ENCODE assay signal across 8 cellular contexts in genomic region chr12:64088431-64089349, GRCh38.
A peak's percentile ranks its signal among the peaks of the same experiment; 100 is the strongest.
DNase-seq lines count a peak whose midpoint lies in the region; ATAC-seq and TF ChIP-seq lines count a peak whose summit lies in the region.

No MANE protein-coding gene starts in this region.

- no peaks in the 10 kb centered on the region for H3F3A ChIP-seq in smooth muscle cell (ENCODE audit: low read depth)

- TF ChIP-seq CTCF in BE2C (IDR thresholded peaks at IDR 0.05; ENCODE audit: low read depth, low read length) (no peak), adrenal gland (IDR thresholded peaks at IDR 0.05) (no peak), hepatocyte (IDR thresholded peaks at IDR 0.05; ENCODE audit: poor library complexity) (no peak), smooth muscle cell (IDR thresholded peaks at IDR 0.05; ENCODE audit: borderline replicate concordance, insufficient read depth, poor library complexity, severe bottlenecking) (no peak)

- CTCF ChIA-PET in activated naive CD4-positive, alpha-beta T cell treated with anti-CD3 and anti-CD28 coated beads for 36 hours (lab: Charles Lee): interaction anchor here (0.6 kb wide), 1 partner anchor 24 kb away, joined by 3 read pairs; no protein-coding TSS in a partner anchor

- no peaks in the 10 kb centered on the region for H3K9me2 ChIP-seq in hepatocyte (replicated peaks; ENCODE audit: insufficient read depth)

- no peaks in the 10 kb centered on the region for H4K20me1 ChIP-seq in hepatocyte (ENCODE audit: insufficient read depth, poor library complexity, severe bottlenecking)
- H4K20me1 ChIP-seq in smooth muscle cell (ENCODE audit: low read depth): no peaks in the 10 kb centered on the region

- H3K9me3 ChIP-seq in BE2C: no peaks in the 10 kb centered on the region
- H3K9me3 ChIP-seq in adrenal gland (replicated peaks in 1 of 3): no peaks in the 10 kb centered on the region
- H3K9me3 ChIP-seq in hepatocyte (ENCODE audit: low read depth): no peaks in the 10 kb centered on the region
- H3K9me3 ChIP-seq in smooth muscle cell (replicated peaks; ENCODE audit: low read depth): no peaks in the 10 kb centered on the region
- H3K9me3 ChIP-seq in effector memory CD4-positive, alpha-beta T cell (ENCODE audit: control insufficient read depth, low read length): no peaks in the 10 kb centered on the region

- H3K9ac ChIP-seq in smooth muscle cell (ENCODE audit: low read depth): no peak overlapping the region

- H2AFZ ChIP-seq in hepatocyte (no peak overlapping the region), smooth muscle cell (ENCODE audit: low read depth) (no peak overlapping the region)

- H3K27ac Mint-ChIP-seq in activated naive CD4-positive, alpha-beta T cell treated with anti-CD3 and anti-CD28 coated beads for 36 hours: no peak overlapping the region

- peaks cover 2% of the 10 kb centered on the region for H3K27me3 Mint-ChIP-seq in activated naive CD4-positive, alpha-beta T cell treated with anti-CD3 and anti-CD28 coated beads for 36 hours (ENCODE audit: low read depth)

- H3K79me2 ChIP-seq in hepatocyte (no peaks in the 10 kb centered on the region), smooth muscle cell (ENCODE audit: low read depth) (no peaks in the 10 kb centered on the region)

- ATAC-seq in HG03025 (IDR thresholded peaks at IDR 0.05; ENCODE audit: low FRiP score, unreplicated experiment): no peak

- intact Hi-C loops in adrenal gland (cut with DNase I): loop anchor here in 1 of 2 donors (10.0 kb wide), 1 partner anchor 166 kb away; no protein-coding TSS in a partner anchor
- intact Hi-C loops in activated naive CD4-positive, alpha-beta T cell treated with anti-CD3 and anti-CD28 coated beads for 36 hours (cut with micrococcal nuclease): no loop called here

- H3K36me3 Mint-ChIP-seq in activated naive CD4-positive, alpha-beta T cell treated with anti-CD3 and anti-CD28 coated beads for 36 hours (ENCODE audit: low read depth): no peaks in the 10 kb centered on the region

- WGBS in adrenal gland, 4 donors: 20 to 25% (median 22%) methylated on average over 12 of the region's 12 CpGs
- 81% methylated on average over 12 of the region's 12 CpGs for WGBS in hepatocyte (ENCODE audit: low lambda C conversion rate, missing lambda C conversion rate)
- WGBS in smooth muscle cell (ENCODE audit: low lambda C conversion rate): 57% methylated on average over 12 of the region's 12 CpGs

- no peaks in the 10 kb centered on the region for H3K4me1 Mint-ChIP-seq in activated naive CD4-positive, alpha-beta T cell treated with anti-CD3 and anti-CD28 coated beads for 36 hours (ENCODE audit: low read depth)

- DNase-seq in BE2C (peak; percentile 77), M059J (ENCODE audit: low read depth) (peak; percentile 97), adrenal gland (peak; percentile 77 to 96 (median 89)), hepatocyte (ENCODE audit: low spot score) (peak; percentile 80), smooth muscle cell (lab: John Stamatoyannopoulos, UW; ENCODE audit: unreplicated experiment) (no peak)
- DNase-seq in activated naive CD4-positive, alpha-beta T cell treated with anti-CD3 and anti-CD28 coated beads for 36 hours: no peak
- no peak for DNase-seq in effector memory CD4-positive, alpha-beta T cell

- no peak overlapping the region for H3K4me3 Mint-ChIP-seq in activated naive CD4-positive, alpha-beta T cell treated with anti-CD3 and anti-CD28 coated beads for 36 hours

- no peak overlapping the region for H3K4me2 ChIP-seq in hepatocyte
- H3K4me2 ChIP-seq in smooth muscle cell: peak overlapping the region; percentile 42

- H3K4me1 ChIP-seq in BE2C (peaks cover 53% of the 10 kb centered on the region), adrenal gland (replicated peaks in 1 of 2) (peaks cover 9 to 47% of the 10 kb centered on the region in 2 donors), hepatocyte (ENCODE audit: insufficient read depth) (no peaks in the 10 kb centered on the region), smooth muscle cell (ENCODE audit: low read depth) (no peaks in the 10 kb centered on the region)
- H3K4me1 ChIP-seq in effector memory CD4-positive, alpha-beta T cell (ENCODE audit: control insufficient read depth, insufficient read depth, low read length, poor library complexity, severe bottlenecking): no peaks in the 10 kb centered on the region

- H3K36me3 ChIP-seq in BE2C (peaks cover 4% of the 10 kb centered on the region; the same call in 1 of the 2 replicates), adrenal gland (replicated peaks in 1 of 2) (no peaks in the 10 kb centered on the region), hepatocyte (replicated peaks; ENCODE audit: insufficient read depth, low read depth) (no peaks in the 10 kb centered on the region), smooth muscle cell (ENCODE audit: low read depth) (no peaks in the 10 kb centered on the region)
- H3K36me3 ChIP-seq in effector memory CD4-positive, alpha-beta T cell (ENCODE audit: control insufficient read depth, insufficient read depth, low read length): no peaks in the 10 kb centered on the region

- H3K27ac ChIP-seq in adrenal gland (peak overlapping the region; percentile 78 to 97 (median 88)), hepatocyte (peak overlapping the region; percentile 61), smooth muscle cell (ENCODE audit: low read depth) (peak overlapping the region; percentile 78)
- H3K27ac ChIP-seq in effector memory CD4-positive, alpha-beta T cell (ENCODE audit: insufficient read depth, low read length, poor library complexity, severe bottlenecking): no peak overlapping the region

- TF ChIP-seq POLR2A in adrenal gland (IDR thresholded peaks at IDR 0.05): peak in 1 of 2 donors; percentile 72

- no peaks in the 10 kb centered on the region for H3K9me3 Mint-ChIP-seq in activated naive CD4-positive, alpha-beta T cell treated with anti-CD3 and anti-CD28 coated beads for 36 hours

- H3K4me3 ChIP-seq in BE2C (ENCODE audit: low read depth, low read length) (peak overlapping the region; percentile 33), adrenal gland (peak overlapping the region in 1 of 4 donors; percentile 28), hepatocyte (no peak overlapping the region), smooth muscle cell (no peak overlapping the region)
- no peak overlapping the region for H3K4me3 ChIP-seq in effector memory CD4-positive, alpha-beta T cell (ENCODE audit: insufficient read depth, low read depth, low read length, poor library complexity, severe bottlenecking)

- H3K27me3 ChIP-seq in BE2C: no peaks in the 10 kb centered on the region
- no peaks in the 10 kb centered on the region for H3K27me3 ChIP-seq in adrenal gland
- H3K27me3 ChIP-seq in hepatocyte: no peaks in the 10 kb centered on the region
- no peaks in the 10 kb centered on the region for H3K27me3 ChIP-seq in smooth muscle cell (ENCODE audit: low read depth)
- no peaks in the 10 kb centered on the region for H3K27me3 ChIP-seq in effector memory CD4-positive, alpha-beta T cell (replicated peaks; ENCODE audit: control insufficient read depth, insufficient read depth, low read length, poor library complexity, severe bottlenecking)

Comparison
In these comparisons a context has a peak if more than half of its experiments do, and no peak if none do; other contexts are left out.
1. DNase-seq: peak in BE2C (single experiment), M059J (single experiment), adrenal gland (7 of 7) and hepatocyte (single experiment); none in smooth muscle cell (single experiment), activated naive CD4-positive, alpha-beta T cell treated with anti-CD3 and anti-CD28 coated beads for 36 hours (single experiment) and effector memory CD4-positive, alpha-beta T cell (0 of 3).